Comparison of ENCODE assay signal across 1 cellular context in genomic region chr2:87859424-87859823, GRCh38.
TF ChIP-seq lines count a peak whose summit lies in the region.

No MANE protein-coding gene starts in this region.

TF ChIP-seq in SK-N-SH, 30 proteins besides CTCF, POLR2A, EP300 and RAD21:
- peak; percentile 22; the same call in 1 of the 2 replicates for TF ChIP-seq TCF12 (IDR thresholded peaks at IDR 0.05)
- peak; percentile 26; the same call in 1 of the 2 replicates for TF ChIP-seq FOSL2 (IDR thresholded peaks at IDR 0.05; ENCODE audit: borderline replicate concordance, low read depth)
TF ChIP-seq in SK-N-SH: peak in this region for 2; not testable (repeated sequence) for 28.
